8 cellular contexts compared by ENCODE assay signal in the genomic region with DNA sequence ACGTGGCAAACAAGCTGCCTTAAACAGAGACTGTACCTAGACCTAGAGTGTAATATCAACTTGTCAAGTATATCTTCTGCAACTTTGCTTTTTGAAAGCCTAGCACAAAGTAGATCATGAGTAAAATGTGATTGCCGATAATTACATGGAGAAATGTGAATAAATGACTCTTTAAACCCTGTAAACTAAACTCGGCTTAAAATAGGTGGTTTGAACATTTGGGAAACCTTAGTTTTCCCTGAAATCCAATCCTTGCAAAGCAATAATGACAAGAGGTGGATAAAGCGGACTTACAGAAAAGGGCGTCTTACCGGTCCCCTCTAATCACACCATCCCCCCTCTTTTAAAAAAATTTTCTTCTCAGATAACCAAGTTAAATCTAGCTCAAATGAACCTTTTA. TPM values are rescaled to one million over a fixed set of nuclear protein-coding genes. Genes with fewer than 3 reads are reported as not detected.
DNase-seq lines count a peak whose midpoint lies in the region; ATAC-seq and TF ChIP-seq lines count a peak whose summit lies in the region.

No MANE protein-coding gene starts in this region.

- peak overlapping the region; percentile 95 for H3K4me3 Mint-ChIP-seq in memory B cell

- TF ChIP-seq CTCF in cardiac muscle cell (IDR thresholded peaks at IDR 0.05; ENCODE audit: low read depth, low read length) (no peak), astrocyte of the cerebellum (IDR thresholded peaks at IDR 0.05; ENCODE audit: low read depth, low read length, missing control alignments) (no peak), uterus (IDR thresholded peaks at IDR 0.05) (no peak)

- peak overlapping the region; percentile 95 for H3K27ac Mint-ChIP-seq in memory B cell

- H3K9me3 ChIP-seq in cardiac muscle cell (ENCODE audit: low read depth) (no peaks in the 10 kb centered on the region), uterus (no peaks in the 10 kb centered on the region)

- H3K36me3 Mint-ChIP-seq in memory B cell, result peaks cover 2% of the 10 kb centered on the region

- DNase-seq in cardiac muscle cell (ENCODE audit: low read depth in 1 of 2, low spot score in 1 of 2), result no peak
- no peak for DNase-seq in cardiac septum (ENCODE audit: low spot score)
- DNase-seq in astrocyte of the cerebellum (ENCODE audit: low read depth), result no peak
- DNase-seq in memory B cell (ENCODE audit: low spot score in 2 of 2), result no peak
- no peak for DNase-seq in uterus
- no peak for DNase-seq in stimulated activated CD4-positive, alpha-beta T cell treated with anti-CD3 and anti-CD28 coated beads, Interleukin-4, amount 100 ng/mL, for 4 hours
- DNase-seq in amniotic stem cell (lab: John Stamatoyannopoulos, UW), result no peak

- H3K36me3 ChIP-seq in cardiac muscle cell, result no peaks in the 10 kb centered on the region
- H3K36me3 ChIP-seq in uterus, result no peaks in the 10 kb centered on the region

- no peak for ATAC-seq in memory B cell (ENCODE audit: low read depth)
- no peak for ATAC-seq in HG02938 (IDR thresholded peaks at IDR 0.05; ENCODE audit: unreplicated experiment)

- H3K27me3 ChIP-seq in cardiac muscle cell, result no peaks in the 10 kb centered on the region
- H3K27me3 ChIP-seq in uterus, result no peaks in the 10 kb centered on the region

- TF ChIP-seq POLR2A in uterus (IDR thresholded peaks at IDR 0.05), result no peak

- peak overlapping the region; percentile 88 for H3K27ac ChIP-seq in cardiac muscle cell
- H3K27ac ChIP-seq in uterus, result peak overlapping the region; percentile 82 to 83

- H3K4me1 ChIP-seq in cardiac muscle cell (ENCODE audit: low read depth) (peaks cover 9% of the 10 kb centered on the region), uterus (no peaks in the 10 kb centered on the region)

- in situ Hi-C loops in astrocyte of the cerebellum (cut with HindIII; ENCODE audit: low sequenced_read_pairs), result no loop called here

- H3K9me3 Mint-ChIP-seq in memory B cell, result no peaks in the 10 kb centered on the region

- H3K4me1 Mint-ChIP-seq in memory B cell, result peaks cover 16% of the 10 kb centered on the region

- H3K27me3 Mint-ChIP-seq in memory B cell, result peaks cover under 1% of the 10 kb centered on the region

- H3K4me3 ChIP-seq in cardiac muscle cell (peak overlapping the region; percentile 44), astrocyte of the cerebellum (ENCODE audit: low read depth, low read length) (peak overlapping the region; percentile 73), uterus (peak overlapping the region; percentile 72 to 84)

- intact Hi-C loops in cardiac septum (cut with DNase I) (loop anchor here (5.0 kb wide), 1 partner anchor 145 kb away; the partner anchor contains the start of gene TANK), uterus (cut with DNase I; ENCODE audit: low total_unique reads) (no loop called here)

RNA-seq across cellular contexts. Expression of gene PSMD14, which starts 0.5 kb away (rescaled TPM):
- total RNA-seq in cardiac muscle cell, result 31.9 and 56.7 TPM in 2 replicates
- polyA plus RNA-seq in cardiac muscle cell, result 69.2 and 79.6 TPM in 2 replicates
- total RNA-seq in cardiac septum, result 46.0 TPM
- total RNA-seq in uterus, result 10 to 100 TPM in 2 of 4 donors, 1 to 10 TPM in 2; 6.8 to 69.2 (median 14.6) TPM
